Comparison of ENCODE assay signal across 8 cellular contexts in genomic region chr3:167032267-167032876, GRCh38.
DNase-seq lines count a peak whose midpoint lies in the region; ATAC-seq, FAIRE-seq and TF ChIP-seq lines count a peak whose summit lies in the region.

No MANE protein-coding gene starts in this region.

- H3K9me3 Mint-ChIP-seq in mesothelial cell of epicardium, result no peaks in the 10 kb centered on the region

- no peak for FAIRE-seq in K562 (lab: Jason Lieb, UNC)

- H3K27me3 ChIP-seq in K562 (ENCODE audit: control insufficient read depth in 2 of 2, insufficient read depth in 2 of 2, low read length in 2 of 2), result no peaks in the 10 kb centered on the region

- no peak overlapping the region for H2AFZ ChIP-seq in K562 (ENCODE audit: low read depth, low read length)

- TF ChIP-seq POLR2A in K562 (conservative IDR thresholded peaks at IDR 0.05), result no peak

- POLR2A ChIA-PET in K562 (lab: Yijun Ruan, JAX), result no interaction called here

- 3% methylated on average over 5 of the region's 5 CpGs for WGBS in K562 (ENCODE audit: insufficient coverage, low coverage, missing lambda C conversion rate)

- no peaks in the 10 kb centered on the region for H3K36me3 Mint-ChIP-seq in mesothelial cell of epicardium

- no peaks in the 10 kb centered on the region for H4K20me1 ChIP-seq in K562 (replicated peaks; ENCODE audit: control insufficient read depth, insufficient read depth, low read length)

- H3K27me3 Mint-ChIP-seq in mesothelial cell of epicardium (ENCODE audit: low read depth), result no peaks in the 10 kb centered on the region

- H3K4me1 Mint-ChIP-seq in mesothelial cell of epicardium, result peaks cover 31% of the 10 kb centered on the region

- BruUV-seq in K562 (replicated peaks; lab: Mats Ljungman, UMichigan), result no TSS peak

- no peak overlapping the region for H3K4me3 Mint-ChIP-seq in mesothelial cell of epicardium

- no peak overlapping the region for H3K27ac ChIP-seq in K562 (ENCODE audit: extremely low read depth, low read depth, low read length)

- ATAC-seq in K562 (no peak), HG03460 (IDR thresholded peaks at IDR 0.05; ENCODE audit: unreplicated experiment) (no peak)

- no peaks in the 10 kb centered on the region for H3K36me3 ChIP-seq in K562 (ENCODE audit: control insufficient read depth, insufficient read depth, low read length)

- no peak for TF ChIP-seq CTCF in K562 (IDR thresholded peaks at IDR 0.05 in 2 of 3, conservative IDR thresholded peaks at IDR 0.05 in 1 of 3; ENCODE audit: insufficient read depth in 2 of 3, low read depth in 1 of 3, low read length in 3 of 3)
- TF ChIP-seq CTCF in mesothelial cell of epicardium (IDR thresholded peaks at IDR 0.05; ENCODE audit: unreplicated experiment), result peak; percentile 63

- H3K9me3 ChIP-seq in K562 (replicated peaks; ENCODE audit: control insufficient read depth, insufficient read depth, low read depth, low read length), result no peaks in the 10 kb centered on the region

- CTCF ChIA-PET in K562 (lab: Yijun Ruan, JAX; ENCODE audit: low intra/inter-chr PET ratio), result no interaction called here

- peak overlapping the region; percentile 69 for H3K27ac Mint-ChIP-seq in mesothelial cell of epicardium

- peak; percentile 38 to 45; a peak in 2 of 4 replicates for TF ChIP-seq RAD21 in K562 (CRISPR knock-in tag; conservative IDR thresholded peaks at IDR 0.05 in 1 of 2, IDR thresholded peaks at IDR 0.05 in 1 of 2)

- H3K4me3 ChIP-seq in K562, result no peak overlapping the region

- no peaks in the 10 kb centered on the region for H3K9me1 ChIP-seq in K562 (ENCODE audit: control insufficient read depth, insufficient read depth, low read length)

- DNase-seq in SHP77 (lab: John Stamatoyannopoulos, UW), result peak; percentile 47 to 55
- DNase-seq in SHP77 treated with DMSO at 0.1 percent for 48 hours (lab: John Stamatoyannopoulos, UW), result no peak
- DNase-seq in NCI-H2171 treated with DMSO at 0.1 percent for 48 hours (lab: John Stamatoyannopoulos, UW), result peak; percentile 45
- DNase-seq in K562 (ENCODE audit: extremely low read depth in 1 of 4, low spot score in 3 of 4), result peak in 1 of 4 experiments; percentile 1
- no peak for DNase-seq in mesothelial cell of epicardium (ENCODE audit: low spot score in 2 of 2, unreplicated experiment in 2 of 2)
- no peak for DNase-seq in NCI-H2227 treated with DMSO at 0.1 percent for 48 hours (lab: John Stamatoyannopoulos, UW)
- no peak for DNase-seq in nucleus accumbens (lab: John Stamatoyannopoulos, UW)

- H3K4me2 ChIP-seq in K562 (ENCODE audit: insufficient read depth, low read length), result no peak overlapping the region

- intact Hi-C loops in K562 (cut with micrococcal nuclease), result no loop called here

- TF ChIP-seq EP300 in K562 (IDR thresholded peaks at IDR 0.05; ENCODE audit: low read length), result no peak

- in situ Hi-C loops in K562 (cut with MboI), result no loop called here

- H3K79me2 ChIP-seq in K562 (ENCODE audit: control insufficient read depth, insufficient read depth, low read length), result no peaks in the 10 kb centered on the region

- H3K9ac ChIP-seq in K562 (ENCODE audit: insufficient read depth in 1 of 2, low read depth in 2 of 2, low read length in 2 of 2), result no peak overlapping the region

- H3K4me1 ChIP-seq in K562 (replicated peaks in 1 of 2; ENCODE audit: control insufficient read depth in 2 of 2, insufficient read depth in 2 of 2, low read length in 2 of 2), result no peaks in the 10 kb centered on the region

TF ChIP-seq in K562, 482 proteins besides CTCF, POLR2A, EP300 and RAD21:
- no peak for TF ChIP-seq MLX (CRISPR knock-in tag; conservative IDR thresholded peaks at IDR 0.05)
- TF ChIP-seq BACH1 (tag; IDR thresholded peaks at IDR 0.05), result no peak
- TF ChIP-seq ZBTB12 (CRISPR knock-in tag; IDR thresholded peaks at IDR 0.05), result no peak
- no peak for TF ChIP-seq ZHX1 (conservative IDR thresholded peaks at IDR 0.05; ENCODE audit: low read length)
- TF ChIP-seq NR3C1 (CRISPR knock-in tag; IDR thresholded peaks at IDR 0.05), result no peak
- no peak for TF ChIP-seq ARID2 (IDR thresholded peaks at IDR 0.05)
- TF ChIP-seq SOX6 (IDR thresholded peaks at IDR 0.05), result no peak
- TF ChIP-seq ARID3B (CRISPR knock-in tag; IDR thresholded peaks at IDR 0.05; ENCODE audit: borderline replicate concordance), result no peak
- peak; percentile 44 for TF ChIP-seq DACH1 (IDR thresholded peaks at IDR 0.05; ENCODE audit: partially characterized antibody)

Comparison
In these comparisons a context has a peak if more than half of its experiments do, and no peak if none do; other contexts are left out.
1. DNase-seq: peak in SHP77 (2 of 2) and NCI-H2171 treated with DMSO at 0.1 percent for 48 hours (single experiment); none in SHP77 treated with DMSO at 0.1 percent for 48 hours (single experiment), mesothelial cell of epicardium (0 of 2), NCI-H2227 treated with DMSO at 0.1 percent for 48 hours (single experiment) and nucleus accumbens (0 of 56).